ENCODE assay signal across 17 cellular contexts in the genomic region with DNA sequence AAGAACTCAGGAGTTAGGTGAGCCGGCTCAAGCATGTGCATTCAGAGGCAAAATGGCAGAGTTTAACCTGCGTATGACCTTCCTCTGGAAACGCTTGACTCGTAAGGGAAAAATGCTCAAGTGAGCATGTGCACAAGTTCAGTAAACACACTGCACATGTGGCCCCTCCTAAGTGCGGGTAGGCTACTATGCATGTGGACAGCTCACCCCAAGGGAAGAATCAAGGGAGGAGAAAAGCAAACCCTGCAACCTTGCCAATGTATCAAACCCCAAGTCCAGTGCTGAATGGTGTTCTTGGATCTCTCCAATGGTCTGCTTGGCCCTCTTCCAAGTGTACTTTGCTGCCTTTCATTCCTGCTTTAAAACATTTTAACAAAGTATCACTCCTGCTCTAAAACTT.
"Had no signal": no experiment of that assay in that cellular context is flagged by ENCODE, and none has a peak within 500 bp of the region (broad histone marks: within the 10 kb centered on the region; RNA-seq: fewer than 3 reads in every experiment).

No MANE protein-coding gene starts in this region.

- H3K4me3 ChIP-seq: adrenal gland, breast epithelium, dorsolateral prefrontal cortex, hepatocyte, upper lobe of left lung had no signal

- DNase-seq: activated CD4-positive, alpha-beta memory T cell treated with anti-CD3 and anti-CD28 coated beads, Interleukin-2, amount 10 ng/mL, durations not matched to agents 7 days and 5 days; activated CD4-positive, alpha-beta T cell treated with anti-CD3 and anti-CD28 coated beads for 4 hours; activated effector memory CD4-positive, alpha-beta T cell treated with Interleukin-2 at 50 U/mL for 16 hours; activated naive CD4-positive, alpha-beta T cell treated with anti-CD3 and anti-CD28 coated beads, Interleukin-2, amount 50 U/mL, for 16 hours; activated T-cell treated with anti-CD3 and anti-CD28 coated beads, Interleukin-2, amount 50 U/mL, for 4 hours; adrenal gland; dorsolateral prefrontal cortex; endodermal cell; nucleus accumbens; posterior cingulate gyrus; retina; stimulated activated CD4-positive, alpha-beta T cell treated with anti-CD3 and anti-CD28 coated beads, Interleukin-4, amount 100 ng/mL, for 1 hour; stimulated activated naive CD4-positive, alpha-beta T cell treated with Interleukin-2 at 50 U/mL for 16 hours; T-helper 17 cell; upper lobe of left lung had no signal

- H3K4me1 ChIP-seq: adrenal gland, breast epithelium, upper lobe of left lung had no signal

- H3K36me3 ChIP-seq: adrenal gland, breast epithelium, upper lobe of left lung had no signal

- H3K27me3 ChIP-seq: adrenal gland, breast epithelium, dorsolateral prefrontal cortex, hepatocyte, upper lobe of left lung had no signal

- H3K9me3 ChIP-seq: adrenal gland, breast epithelium, upper lobe of left lung had no signal

- H3K27ac ChIP-seq: adrenal gland, breast epithelium, dorsolateral prefrontal cortex, hepatocyte, upper lobe of left lung had no signal
